ENCODE assay signal across 8 cellular contexts in the genomic region with DNA sequence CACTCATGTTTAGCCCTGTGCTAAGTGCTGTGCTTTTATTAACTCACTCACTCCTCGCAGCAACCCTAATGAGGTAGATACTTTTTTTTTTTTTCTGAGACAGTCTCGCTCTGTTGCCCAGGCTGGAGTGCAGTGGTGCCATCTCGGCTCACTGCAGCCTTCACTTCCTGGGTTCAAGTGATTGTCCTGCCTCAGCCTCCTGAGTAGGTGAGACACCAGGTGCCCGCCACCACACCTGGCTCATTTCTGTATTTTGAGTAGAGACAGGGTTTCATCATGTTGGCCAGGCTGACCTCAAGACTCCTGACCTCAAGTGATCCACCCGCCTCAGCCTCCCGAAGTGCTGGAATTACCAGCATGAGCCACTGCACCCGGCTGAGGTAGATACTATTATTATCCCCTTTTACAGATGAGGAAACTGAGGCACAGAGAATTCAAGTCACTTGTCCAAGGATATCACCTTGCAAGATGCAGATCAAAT. TPM values are rescaled to one million over a fixed set of nuclear protein-coding genes. Genes with fewer than 3 reads are reported as not detected.
A peak's percentile ranks its signal among the peaks of the same experiment; 100 is the strongest.
DNase-seq lines count a peak whose midpoint lies in the region; ATAC-seq and TF ChIP-seq lines count a peak whose summit lies in the region.

No MANE protein-coding gene starts in this region.

- no peaks in the 10 kb centered on the region for H4K20me1 ChIP-seq in HCT116 (ENCODE audit: insufficient read depth)

- H3K9me3 Mint-ChIP-seq in activated CD8-positive, alpha-beta T cell treated with anti-CD3 and anti-CD28 coated beads for 36 hours, result no peaks in the 10 kb centered on the region
- no peaks in the 10 kb centered on the region for H3K9me3 Mint-ChIP-seq in immature natural killer cell
- no peaks in the 10 kb centered on the region for H3K9me3 Mint-ChIP-seq in stimulated activated effector memory CD8-positive, alpha-beta T cell treated with anti-CD3 and anti-CD28 coated beads, Interleukin-12 subunit alpha, Interleukin-12 subunit beta, amount 100 ng/mL, for 72 hours

- peak overlapping the region; percentile 95 for H3K9ac ChIP-seq in HCT116 (ENCODE audit: low read length)

- peak overlapping the region; percentile 92 for H3K27ac ChIP-seq in HCT116 (ENCODE audit: low read depth, low read length)

- peaks cover 53% of the 10 kb centered on the region for H3K4me1 Mint-ChIP-seq in activated CD8-positive, alpha-beta T cell treated with anti-CD3 and anti-CD28 coated beads for 36 hours (ENCODE audit: low read depth)
- peaks cover 69 to 74% of the 10 kb centered on the region in 2 donors for H3K4me1 Mint-ChIP-seq in immature natural killer cell
- peaks cover 83% of the 10 kb centered on the region for H3K4me1 Mint-ChIP-seq in stimulated activated effector memory CD8-positive, alpha-beta T cell treated with anti-CD3 and anti-CD28 coated beads, Interleukin-12 subunit alpha, Interleukin-12 subunit beta, amount 100 ng/mL, for 72 hours

- peaks cover 70% of the 10 kb centered on the region for H3K79me2 ChIP-seq in HCT116 (ENCODE audit: insufficient read depth, low read length)

- no peaks in the 10 kb centered on the region for H3K27me3 ChIP-seq in HCT116 (ENCODE audit: insufficient read depth, low read length)

- in situ Hi-C loops in GM13977 (cut with MboI; ENCODE audit: low pct_unique_long_range_greater_than_20kb, low sequenced_read_pairs, unreplicated experiment), result no loop called here

- TF ChIP-seq POLR2A in HCT116 (IDR thresholded peaks at IDR 0.05; ENCODE audit: borderline replicate concordance, extremely low read depth, insufficient read depth, insufficient read length), result no peak

- peak overlapping the region; percentile 97 for H3K4me2 ChIP-seq in HCT116 (ENCODE audit: low read length)

- intact Hi-C loops in HCT116 (cut with micrococcal nuclease), result loop anchor here (5.0 kb wide), 1 partner anchor 78 kb away; a partner anchor contains a TSS
- intact Hi-C loops in activated CD8-positive, alpha-beta T cell treated with anti-CD3 and anti-CD28 coated beads for 36 hours (cut with micrococcal nuclease), result loop anchor here (5.0 kb wide), 2 partner anchors 33 to 57 kb away; a partner anchor contains a TSS

- peak overlapping the region; percentile 63 to 84 for H3K4me3 ChIP-seq in HCT116 (replicated peaks in 1 of 2; ENCODE audit: low read depth in 1 of 2, low read length in 2 of 2)

- H3K27ac Mint-ChIP-seq in activated CD8-positive, alpha-beta T cell treated with anti-CD3 and anti-CD28 coated beads for 36 hours, result no peak overlapping the region
- H3K27ac Mint-ChIP-seq in immature natural killer cell, result peak overlapping the region in 4 of 6 donors; percentile 40 to 98 (median 51)
- peak overlapping the region; percentile 90 for H3K27ac Mint-ChIP-seq in stimulated activated effector memory CD8-positive, alpha-beta T cell treated with anti-CD3 and anti-CD28 coated beads, Interleukin-12 subunit alpha, Interleukin-12 subunit beta, amount 100 ng/mL, for 72 hours

- peak overlapping the region; percentile 82 for H3K4me3 Mint-ChIP-seq in activated CD8-positive, alpha-beta T cell treated with anti-CD3 and anti-CD28 coated beads for 36 hours
- peak overlapping the region; percentile 38 to 90 (median 83) for H3K4me3 Mint-ChIP-seq in immature natural killer cell
- peak overlapping the region; percentile 83 for H3K4me3 Mint-ChIP-seq in stimulated activated effector memory CD8-positive, alpha-beta T cell treated with anti-CD3 and anti-CD28 coated beads, Interleukin-12 subunit alpha, Interleukin-12 subunit beta, amount 100 ng/mL, for 72 hours

- TF ChIP-seq RAD21 in HCT116 (IDR thresholded peaks at IDR 0.05; ENCODE audit: low read depth), result no peak

- TF ChIP-seq CTCF in HCT116 (IDR thresholded peaks at IDR 0.05 in 2 of 3, conservative IDR thresholded peaks at IDR 0.05 in 1 of 3; ENCODE audit: borderline replicate concordance in 1 of 3, insufficient read depth in 1 of 3, low read depth in 2 of 3, low read length in 2 of 3) (no peak), GM13977 (IDR thresholded peaks at IDR 0.05; ENCODE audit: extremely low read depth, insufficient read depth, missing control alignments) (no peak)
- no peak for TF ChIP-seq CTCF in activated CD8-positive, alpha-beta T cell treated with anti-CD3 and anti-CD28 coated beads for 36 hours (IDR thresholded peaks at IDR 0.05)

- no TSS peak for BruUV-seq in HCT116 (replicated peaks; lab: Mats Ljungman, UMichigan)

- peaks cover 0 to 18% of the 10 kb centered on the region in 2 experiments; a peak in 2 of 4 replicates for H3K36me3 ChIP-seq in HCT116 (ENCODE audit: control insufficient read depth in 1 of 2, insufficient read depth in 2 of 2, low read length in 2 of 2)

- H3K36me3 Mint-ChIP-seq in activated CD8-positive, alpha-beta T cell treated with anti-CD3 and anti-CD28 coated beads for 36 hours (ENCODE audit: low read depth), result peaks cover 18% of the 10 kb centered on the region
- peaks cover 0 to 7% (median 7%) of the 10 kb centered on the region in 3 donors for H3K36me3 Mint-ChIP-seq in immature natural killer cell
- peaks cover 51% of the 10 kb centered on the region for H3K36me3 Mint-ChIP-seq in stimulated activated effector memory CD8-positive, alpha-beta T cell treated with anti-CD3 and anti-CD28 coated beads, Interleukin-12 subunit alpha, Interleukin-12 subunit beta, amount 100 ng/mL, for 72 hours

- ATAC-seq in HCT116 (no peak), GM19395 (IDR thresholded peaks at IDR 0.05; ENCODE audit: unreplicated experiment) (no peak), HG03457 (IDR thresholded peaks at IDR 0.05; ENCODE audit: unreplicated experiment) (no peak)
- no peak for ATAC-seq in activated CD8-positive, alpha-beta T cell treated with anti-CD3 and anti-CD28 coated beads for 36 hours
- no peak for ATAC-seq in stimulated activated effector memory CD8-positive, alpha-beta T cell treated with anti-CD3 and anti-CD28 coated beads, Interleukin-12 subunit alpha, Interleukin-12 subunit beta, amount 100 ng/mL, for 72 hours

- DNase-seq in HCT116 (ENCODE audit: low read depth, low spot score), result no peak
- no peak for DNase-seq in activated CD8-positive, alpha-beta T cell treated with anti-CD3 and anti-CD28 coated beads for 36 hours
- no peak for DNase-seq in immature natural killer cell
- no peak for DNase-seq in stimulated activated effector memory CD8-positive, alpha-beta T cell treated with anti-CD3 and anti-CD28 coated beads, Interleukin-12 subunit alpha, Interleukin-12 subunit beta, amount 100 ng/mL, for 72 hours (ENCODE audit: low spot score in 2 of 2)
- no peak for DNase-seq in GM13977 (ENCODE audit: low spot score)
- DNase-seq in ecto neural progenitor cell (ENCODE audit: low spot score), result no peak

- no peaks in the 10 kb centered on the region for H3K9me2 ChIP-seq in HCT116 (ENCODE audit: insufficient read depth)

- POLR2A ChIA-PET in HCT116 (lab: Charles Lee), result no interaction called here
- POLR2A ChIA-PET in activated CD8-positive, alpha-beta T cell treated with anti-CD3 and anti-CD28 coated beads for 36 hours (lab: Charles Lee), result no interaction called here

- H3K4me1 ChIP-seq in HCT116 (ENCODE audit: control insufficient read depth in 1 of 2, insufficient read depth in 2 of 2, low read length in 2 of 2), result peaks cover 9 to 62% of the 10 kb centered on the region in 2 experiments

- CTCF ChIA-PET in HCT116 (lab: Charles Lee), result no interaction called here
- CTCF ChIA-PET in activated CD8-positive, alpha-beta T cell treated with anti-CD3 and anti-CD28 coated beads for 36 hours (lab: Charles Lee), result interaction anchor here (1.0 kb wide), 1 partner anchor 87 kb away, joined by 3 read pairs; no protein-coding TSS in a partner anchor

- RAD21 ChIA-PET in HCT116 (lab: Charles Lee; ENCODE audit: low non-redundant PET in 1 of 2, low total read pairs in 2 of 2, uncharacterized antibody in 2 of 2, unreplicated experiment in 2 of 2), result no interaction called here

- no peaks in the 10 kb centered on the region for H3K9me3 ChIP-seq in HCT116 (ENCODE audit: control insufficient read depth in 1 of 2, insufficient read depth in 1 of 2, low read depth in 1 of 2, low read length in 2 of 2)

- H2AFZ ChIP-seq in HCT116 (ENCODE audit: low read depth, low read length, poor library complexity, severe bottlenecking), result no peak overlapping the region

- H3K27me3 Mint-ChIP-seq in activated CD8-positive, alpha-beta T cell treated with anti-CD3 and anti-CD28 coated beads for 36 hours, result no peaks in the 10 kb centered on the region
- H3K27me3 Mint-ChIP-seq in immature natural killer cell (ENCODE audit: low read depth in 3 of 3), result peaks cover 10 to 20% (median 16%) of the 10 kb centered on the region in 3 donors

TF ChIP-seq in HCT116, 20 proteins besides CTCF, POLR2A, EP300 and RAD21 (continues in another document):
- TF ChIP-seq POLR2AphosphoS5 (IDR thresholded peaks at IDR 0.05; ENCODE audit: low read depth, low read length) (no peak), ELF1 (IDR thresholded peaks at IDR 0.05; ENCODE audit: borderline replicate concordance, low read depth) (no peak), CEBPB (IDR thresholded peaks at IDR 0.05; ENCODE audit: low read depth) (no peak)

RNA-seq across cellular contexts. Expression of a gene that starts 2.5 kb away (rescaled TPM):
- 11.4 TPM for total RNA-seq in HCT116 (2021; ENCODE audit: unreplicated experiment)
- polyA plus RNA-seq in HCT116 (2012), result 11.7 and 13.8 TPM in 2 replicates
- 1 to 10 TPM; 4.8 to 5.2 TPM for total RNA-seq in activated CD8-positive, alpha-beta T cell treated with anti-CD3 and anti-CD28 coated beads for 36 hours
- polyA plus RNA-seq in immature natural killer cell, result 1 to 10 TPM; 3.8 to 8.1 (median 4.5) TPM

RNA-seq across cellular contexts. Expression of a gene that starts 2.8 kb away (rescaled TPM):
- 47.1 TPM for total RNA-seq in HCT116 (2021; ENCODE audit: unreplicated experiment)
- polyA plus RNA-seq in HCT116 (2012), result 23.2 and 29.0 TPM in 2 replicates
- 10 to 100 TPM; 23.2 to 24.0 TPM for total RNA-seq in activated CD8-positive, alpha-beta T cell treated with anti-CD3 and anti-CD28 coated beads for 36 hours
- polyA plus RNA-seq in immature natural killer cell, result 10 to 100 TPM; 18.3 to 23.5 (median 20.8) TPM

RNA-seq across cellular contexts. Expression of a gene that starts 29.0 kb away (rescaled TPM):
- 41.7 TPM for total RNA-seq in HCT116 (2021; ENCODE audit: unreplicated experiment)
- polyA plus RNA-seq in HCT116 (2012), result 21.9 and 27.6 TPM in 2 replicates
- total RNA-seq in activated CD8-positive, alpha-beta T cell treated with anti-CD3 and anti-CD28 coated beads for 36 hours, result 10 to 100 TPM; 13.7 to 17.7 TPM
- polyA plus RNA-seq in immature natural killer cell, result 1 to 10 TPM in 2 of 3 donors, not detected in 1; 1.3 to 1.7 TPM

RNA-seq across cellular contexts. Expression of a gene that starts 30.8 kb away (rescaled TPM):
- total RNA-seq in HCT116 (2021; ENCODE audit: unreplicated experiment), result 16.8 TPM
- polyA plus RNA-seq in HCT116 (2012), result 16.0 and 16.3 TPM in 2 replicates
- 10 to 100 TPM; 12.8 to 14.2 TPM for total RNA-seq in activated CD8-positive, alpha-beta T cell treated with anti-CD3 and anti-CD28 coated beads for 36 hours
- 1 to 10 TPM in 2 of 3 donors, not detected in 1; 3.1 to 6.2 TPM for polyA plus RNA-seq in immature natural killer cell

RNA-seq across cellular contexts. Expression of a gene that starts 31.5 kb away (rescaled TPM):
- 170 TPM for total RNA-seq in HCT116 (2021; ENCODE audit: unreplicated experiment)
- polyA plus RNA-seq in HCT116 (2012), result 193 and 213 TPM in 2 replicates
- 100 to 1,000 TPM; 260 to 281 TPM for total RNA-seq in activated CD8-positive, alpha-beta T cell treated with anti-CD3 and anti-CD28 coated beads for 36 hours
- 10 to 100 TPM; 28.9 to 78.7 (median 39.2) TPM for polyA plus RNA-seq in immature natural killer cell
